In the genomic region with DNA sequence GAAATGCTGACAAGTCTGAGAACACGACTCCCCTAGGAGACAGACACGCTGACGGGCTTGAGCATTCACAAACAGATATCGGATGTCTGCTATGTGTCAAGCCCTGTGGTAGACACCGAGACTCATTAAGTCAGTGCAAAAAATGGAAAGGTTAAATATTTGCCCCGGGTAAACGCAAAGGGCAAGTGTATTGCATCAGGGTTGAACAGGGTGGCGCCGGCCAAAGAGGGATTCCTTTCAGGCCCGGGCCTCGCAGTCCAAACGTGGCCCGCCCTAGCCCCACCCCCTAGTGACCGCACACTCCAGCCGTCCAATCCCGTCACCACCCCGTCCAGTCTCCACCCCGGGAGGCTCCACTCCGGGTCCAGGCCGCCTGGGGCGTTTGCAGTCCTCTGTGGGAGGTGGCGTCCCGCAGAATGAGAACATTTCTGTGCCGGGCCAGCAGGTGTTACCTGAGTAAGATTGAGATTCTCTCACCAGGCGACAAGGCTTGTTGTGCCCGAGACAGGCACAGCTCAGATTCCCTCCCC, we compare ENCODE assay signal across 8 cellular contexts. TPM values are rescaled to one million over a fixed set of nuclear protein-coding genes. Genes with fewer than 3 reads are reported as not detected.
DNase-seq lines count a peak whose midpoint lies in the region; ATAC-seq, FAIRE-seq and TF ChIP-seq lines count a peak whose summit lies in the region.

No MANE protein-coding gene starts in this region.

- no TSS peak for BruUV-seq in A673 (replicated peaks; lab: Mats Ljungman, UMichigan)

- no peaks in the 10 kb centered on the region for H3K36me3 ChIP-seq in A673 (ENCODE audit: insufficient read depth, low read length, poor library complexity, severe bottlenecking)
- H3K36me3 ChIP-seq in bronchial epithelial cell (ENCODE audit: control insufficient read depth, insufficient read depth, low read length): no peaks in the 10 kb centered on the region
- no peaks in the 10 kb centered on the region for H3K36me3 ChIP-seq in spleen

- POLR2A ChIA-PET in A673 (lab: Charles Lee; ENCODE audit: low non-redundant PET): no interaction called here

- peak in 1 of 3 donors; percentile 6 for TF ChIP-seq POLR2A in spleen (IDR thresholded peaks at IDR 0.05)

- DNase-seq in A673 (ENCODE audit: low spot score) (peak; percentile 76), NCI-H2171 (lab: John Stamatoyannopoulos, UW) (peak; percentile 89), bronchial epithelial cell (ENCODE audit: low read depth) (peak; percentile 84), inferior parietal cortex (ENCODE audit: extremely low spot score) (peak; percentile 88), spleen (peak; percentile 95)

- H3K4me1 ChIP-seq in A673 (ENCODE audit: insufficient read depth, low read length, poor library complexity, severe bottlenecking) (peaks cover 5% of the 10 kb centered on the region), spleen (peaks cover 0 to 20% (median 13%) of the 10 kb centered on the region in 6 donors)

- intact Hi-C loops in A673 (cut with micrococcal nuclease; ENCODE audit: unreplicated experiment) (no loop called here), spleen (cut with DNase I; ENCODE audit: low total_unique reads) (no loop called here)

- TF ChIP-seq CTCF in A673 (conservative IDR thresholded peaks at IDR 0.05; ENCODE audit: low read depth, low read length) (no peak), WI38 (IDR thresholded peaks at IDR 0.05; ENCODE audit: low read depth, low read length) (no peak), bronchial epithelial cell (IDR thresholded peaks at IDR 0.05; ENCODE audit: insufficient read depth, low read length, severe bottlenecking) (no peak), spleen (IDR thresholded peaks at IDR 0.05 in 8 of 11, conservative IDR thresholded peaks at IDR 0.05 in 3 of 11) (peak in 3 of 11 experiments; percentile 25 to 39 (median 30))

- H3K27ac ChIP-seq in A673 (ENCODE audit: low read depth, low read length, poor library complexity, severe bottlenecking) (no peak overlapping the region), spleen (peak overlapping the region; percentile 43 to 82 (median 68))

- H3K4me3 ChIP-seq in A673 (ENCODE audit: low read depth, low read length, poor library complexity, severe bottlenecking) (peak overlapping the region; percentile 54), WI38 (ENCODE audit: low read depth, low read length) (peak overlapping the region; percentile 74), bronchial epithelial cell (ENCODE audit: low read depth, low read length) (peak overlapping the region; percentile 38), spleen (peak overlapping the region; percentile 47 to 81 (median 59))

- H3K27me3 ChIP-seq in A673 (replicated peaks; ENCODE audit: insufficient read depth, low read depth, low read length, poor library complexity): no peaks in the 10 kb centered on the region
- H3K27me3 ChIP-seq in bronchial epithelial cell (ENCODE audit: control insufficient read depth, insufficient read depth, low read length): no peaks in the 10 kb centered on the region
- peaks cover 0 to 7% (median 0%) of the 10 kb centered on the region in 7 donors for H3K27me3 ChIP-seq in spleen (replicated peaks in 1 of 7)

- WGBS in spleen, 5 donors: 10 to 20% (median 13%) methylated on average over 14 to 26 of the region's 26 CpGs

- FAIRE-seq in bronchial epithelial cell (lab: Jason Lieb, UNC): no peak

- CTCF ChIA-PET in A673 (lab: Charles Lee): interaction anchor here (0.5 kb wide), 1 partner anchor 52 kb away, joined by 6 read pairs; no protein-coding TSS in a partner anchor

- peak; percentile 94 for ATAC-seq in GM18868 (IDR thresholded peaks at IDR 0.05; ENCODE audit: unreplicated experiment)
- peak; percentile 97 for ATAC-seq in HG03095 (IDR thresholded peaks at IDR 0.05; ENCODE audit: unreplicated experiment)

- H3K9me3 ChIP-seq in A673 (ENCODE audit: low read depth, low read length, poor library complexity, severe bottlenecking) (no peaks in the 10 kb centered on the region), spleen (no peaks in the 10 kb centered on the region)

RNA-seq across cellular contexts. Expression of gene TMEM9, which starts 16.3 kb away (rescaled TPM):
- total RNA-seq in A673 (2021): 69.7 and 80.3 TPM in 2 replicates
- 66.9 and 104 TPM in 2 replicates for total RNA-seq in bronchial epithelial cell
- total RNA-seq in spleen: 10 to 100 TPM; 21.5 to 50.3 (median 33.9) TPM
- 10 to 100 TPM; 28.2 to 39.8 (median 35.6) TPM for polyA plus RNA-seq in spleen

RNA-seq across cellular contexts. Expression of gene IGFN1, which starts 20.0 kb away (rescaled TPM):
- total RNA-seq in A673 (2021) (1.0 and 1.2 TPM in 2 replicates), bronchial epithelial cell (under 0.01 and 0.26 TPM in 2 replicates), spleen (not detected)
- under 1 TPM; 0.02 to 0.03 (median 0.02) TPM for polyA plus RNA-seq in spleen

RNA-seq across cellular contexts. Expression of gene ASCL5, which starts 43.6 kb away (rescaled TPM):
- 0.22 TPM in 1 of 2 replicates, not detected in the other for total RNA-seq in A673 (2021)
- total RNA-seq in bronchial epithelial cell: under 0.01 and 0.13 TPM in 2 replicates
- total RNA-seq in spleen: under 1 TPM in 1 of 7 donors, not detected in 6; 0.85 TPM
- under 1 TPM; 0.06 to 0.09 (median 0.09) TPM for polyA plus RNA-seq in spleen

RNA-seq across cellular contexts. Expression of gene CACNA1S, which starts 58.4 kb away (rescaled TPM):
- total RNA-seq in A673 (2021) (not detected in 2 replicates), bronchial epithelial cell (not detected in 2 replicates), spleen (under 1 TPM in 2 of 7 donors, not detected in 5; 0.09 to 0.17 TPM)
- polyA plus RNA-seq in spleen: under 1 TPM in 1 of 3 donors, not detected in 2; 0.04 TPM
